In the genomic region with DNA sequence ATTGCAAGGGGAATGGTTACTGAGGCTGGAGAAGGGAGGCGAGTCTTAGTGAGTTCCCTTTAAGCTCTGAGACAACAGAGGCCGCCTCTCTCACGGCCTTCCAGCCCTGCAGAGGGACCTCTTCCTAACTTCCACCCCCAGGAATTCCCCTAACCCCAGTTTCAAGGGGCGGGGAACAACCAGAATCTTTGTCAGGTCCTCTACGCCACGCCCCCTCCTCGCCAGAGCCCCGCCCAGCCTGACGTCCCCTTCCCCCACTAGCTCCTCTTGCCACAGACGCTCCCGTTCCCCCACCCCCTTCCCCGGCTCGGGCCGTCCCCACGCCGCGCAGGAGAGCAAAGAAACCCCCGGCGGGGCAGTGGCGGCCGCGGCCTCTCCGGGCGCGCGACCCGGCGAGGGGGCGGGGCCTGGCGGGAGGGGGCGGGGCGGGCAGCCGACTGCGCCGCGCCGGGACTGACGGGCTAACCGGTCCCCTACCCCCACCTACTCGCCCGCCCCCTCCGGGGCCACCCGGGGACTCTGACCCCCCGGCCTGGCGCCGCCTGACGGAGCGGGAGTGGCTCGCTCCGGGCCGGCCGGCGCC, we compare ENCODE assay signal across 8 cellular contexts. TPM values are rescaled to one million over a fixed set of nuclear protein-coding genes. Genes with fewer than 3 reads are reported as not detected.
DNase-seq lines count a peak whose midpoint lies in the region; ATAC-seq and TF ChIP-seq lines count a peak whose summit lies in the region.

No MANE protein-coding gene starts in this region.

- TF ChIP-seq CTCF in natural killer cell (IDR thresholded peaks at IDR 0.05), result no peak

- H3K27me3 Mint-ChIP-seq in IgD-negative memory B cell, result no peaks in the 10 kb centered on the region
- H3K27me3 Mint-ChIP-seq in activated T-helper 17 cell treated with anti-CD3 and anti-CD28 coated beads, Interleukin-2, amount 50 U/mL, for 72 hours, result no peaks in the 10 kb centered on the region
- no peaks in the 10 kb centered on the region for H3K27me3 Mint-ChIP-seq in natural killer cell (ENCODE audit: low read depth in 2 of 2)
- no peaks in the 10 kb centered on the region for H3K27me3 Mint-ChIP-seq in stimulated activated naive B cell treated with anti-CD40 and anti-IgM and Interleukin-4, amounts not matched to agents 10 μg/mL and 1 μg/mL and 100 μg/mL, for 72 hours

- H3K4me3 Mint-ChIP-seq in IgD-negative memory B cell (peak overlapping the region; percentile 86 to 97 (median 96)), natural killer cell (peak overlapping the region; percentile 90)
- peak overlapping the region; percentile 88 for H3K4me3 Mint-ChIP-seq in activated T-helper 17 cell treated with anti-CD3 and anti-CD28 coated beads, Interleukin-2, amount 50 U/mL, for 72 hours
- peak overlapping the region; percentile 85 to 86 for H3K4me3 Mint-ChIP-seq in stimulated activated naive B cell treated with anti-CD40 and anti-IgM and Interleukin-4, amounts not matched to agents 10 μg/mL and 1 μg/mL and 100 μg/mL, for 72 hours

- intact Hi-C loops in natural killer cell (cut with micrococcal nuclease), result loop anchor here (1.0 to 10.0 kb wide), 2 partner anchors 12 to 410 kb away; a partner anchor contains a TSS

- H3K27ac Mint-ChIP-seq in IgD-negative memory B cell, result peak overlapping the region; percentile 94 to 98 (median 94)
- peak overlapping the region; percentile 91 for H3K27ac Mint-ChIP-seq in activated T-helper 17 cell treated with anti-CD3 and anti-CD28 coated beads, Interleukin-2, amount 50 U/mL, for 72 hours
- peak overlapping the region; percentile 92 to 93 for H3K27ac Mint-ChIP-seq in natural killer cell
- H3K27ac Mint-ChIP-seq in stimulated activated naive B cell treated with anti-CD40 and anti-IgM and Interleukin-4, amounts not matched to agents 10 μg/mL and 1 μg/mL and 100 μg/mL, for 72 hours, result peak overlapping the region; percentile 95

- H3K4me1 Mint-ChIP-seq in IgD-negative memory B cell, result peaks cover 40 to 51% (median 48%) of the 10 kb centered on the region in 3 donors
- H3K4me1 Mint-ChIP-seq in activated T-helper 17 cell treated with anti-CD3 and anti-CD28 coated beads, Interleukin-2, amount 50 U/mL, for 72 hours, result peaks cover 38% of the 10 kb centered on the region
- peaks cover 36 to 38% of the 10 kb centered on the region in 2 donors for H3K4me1 Mint-ChIP-seq in natural killer cell
- peaks cover 29 to 58% of the 10 kb centered on the region in 2 donors for H3K4me1 Mint-ChIP-seq in stimulated activated naive B cell treated with anti-CD40 and anti-IgM and Interleukin-4, amounts not matched to agents 10 μg/mL and 1 μg/mL and 100 μg/mL, for 72 hours

- peak; percentile 85 for DNase-seq in DMS 273 (lab: John Stamatoyannopoulos, UW; ENCODE audit: unreplicated experiment)
- DNase-seq in RPMI7951 (ENCODE audit: low read depth), result peak; percentile 86
- peak; percentile 87 for DNase-seq in fibroblast of peridontal ligament (ENCODE audit: extremely low read depth)
- peak; percentile 94 for DNase-seq in natural killer cell
- peak; percentile 94 for DNase-seq in stimulated activated naive B cell treated with anti-CD40 and anti-IgM and Interleukin-4, amounts not matched to agents 10 μg/mL and 1 μg/mL and 100 μg/mL, for 72 hours

- peak; percentile 53 for ATAC-seq in GM21526 (IDR thresholded peaks at IDR 0.05; ENCODE audit: low FRiP score, unreplicated experiment)
- peak; percentile 86 for ATAC-seq in activated T-helper 17 cell treated with anti-CD3 and anti-CD28 coated beads, Interleukin-2, amount 50 U/mL, for 72 hours (replicated peaks)
- peak; percentile 86 to 96 (median 87) for ATAC-seq in natural killer cell
- ATAC-seq in stimulated activated naive B cell treated with anti-CD40 and anti-IgM and Interleukin-4, amounts not matched to agents 10 μg/mL and 1 μg/mL and 100 μg/mL, for 72 hours (replicated peaks), result peak; percentile 85 to 87

- H3K36me3 Mint-ChIP-seq in IgD-negative memory B cell, result no peaks in the 10 kb centered on the region
- H3K36me3 Mint-ChIP-seq in activated T-helper 17 cell treated with anti-CD3 and anti-CD28 coated beads, Interleukin-2, amount 50 U/mL, for 72 hours (ENCODE audit: low read depth), result peaks cover 18% of the 10 kb centered on the region
- no peaks in the 10 kb centered on the region for H3K36me3 Mint-ChIP-seq in natural killer cell
- H3K36me3 Mint-ChIP-seq in stimulated activated naive B cell treated with anti-CD40 and anti-IgM and Interleukin-4, amounts not matched to agents 10 μg/mL and 1 μg/mL and 100 μg/mL, for 72 hours, result peaks cover 4 to 15% of the 10 kb centered on the region in 2 donors

- H3K9me3 Mint-ChIP-seq in IgD-negative memory B cell (no peaks in the 10 kb centered on the region), natural killer cell (no peaks in the 10 kb centered on the region)
- no peaks in the 10 kb centered on the region for H3K9me3 Mint-ChIP-seq in activated T-helper 17 cell treated with anti-CD3 and anti-CD28 coated beads, Interleukin-2, amount 50 U/mL, for 72 hours
- H3K9me3 Mint-ChIP-seq in stimulated activated naive B cell treated with anti-CD40 and anti-IgM and Interleukin-4, amounts not matched to agents 10 μg/mL and 1 μg/mL and 100 μg/mL, for 72 hours, result no peaks in the 10 kb centered on the region

RNA-seq across cellular contexts. Expression of a gene that starts 12.2 kb away (rescaled TPM):
- 152 TPM for polyA plus RNA-seq in IgD-negative memory B cell
- total RNA-seq in RPMI7951 (2014; rRNA removed; shearing (Covaris generic)), result 0.12 and 0.49 TPM in 2 replicates
- total RNA-seq in activated T-helper 17 cell treated with anti-CD3 and anti-CD28 coated beads, Interleukin-2, amount 50 U/mL, for 72 hours, result 10 to 100 TPM; 25.7 to 37.9 TPM
- total RNA-seq in natural killer cell, result 10 to 100 TPM; 13.8 to 22.3 (median 16.8) TPM

RNA-seq across cellular contexts. Expression of a gene that starts 17.6 kb away (rescaled TPM):
- 26.6 TPM for polyA plus RNA-seq in IgD-negative memory B cell
- total RNA-seq in RPMI7951 (2014; rRNA removed; shearing (Covaris generic)), result 30.1 and 35.7 TPM in 2 replicates
- 10 to 100 TPM; 19.4 to 28.1 TPM for total RNA-seq in activated T-helper 17 cell treated with anti-CD3 and anti-CD28 coated beads, Interleukin-2, amount 50 U/mL, for 72 hours
- total RNA-seq in natural killer cell, result 10 to 100 TPM; 12.6 to 14.2 (median 13.7) TPM

Comparison
In these comparisons a context has a peak if more than half of its experiments do, and no peak if none do; other contexts are left out.
1. Peak in every context shown above with its lines: DNase-seq and ATAC-seq.